In the genomic region with DNA sequence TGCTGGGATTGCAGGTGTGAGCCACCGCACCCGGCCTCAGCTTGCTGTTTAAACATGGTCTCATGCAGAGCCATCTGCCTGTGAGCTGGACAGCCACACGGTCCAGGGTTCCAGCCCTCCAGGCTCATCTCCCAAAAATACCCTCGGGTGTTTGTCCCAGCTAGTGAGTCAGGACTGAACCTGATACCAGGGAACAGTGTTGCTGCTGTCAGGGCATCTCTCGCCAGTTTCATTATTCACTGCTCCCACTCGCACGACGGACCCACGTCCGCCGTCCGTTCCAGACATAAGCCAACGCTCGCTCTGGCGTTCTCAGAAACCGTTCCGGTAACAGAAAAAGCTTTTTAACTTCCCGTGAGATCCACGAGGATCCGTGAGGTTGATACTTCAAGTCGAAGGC, we compare ENCODE assay signal across 14 cellular contexts.
DNase-seq lines count a peak whose midpoint lies in the region; ATAC-seq and TF ChIP-seq lines count a peak whose summit lies in the region.
"Had no signal": no experiment of that assay in that cellular context is flagged by ENCODE, and none has a peak within 500 bp of the region (broad histone marks: within the 10 kb centered on the region; RNA-seq: fewer than 3 reads in every experiment).

No MANE protein-coding gene starts in this region.

- 94 to 99% methylated on average over 20 to 21 of the region's 21 CpGs for WGBS in endodermal cell (ENCODE audit: insufficient coverage in 1 of 2, insufficient read length in 1 of 2), 2 experiments
- 89% methylated on average over 13 of the region's 21 CpGs for WGBS in right lobe of liver (ENCODE audit: insufficient coverage, low coverage, low lambda C conversion rate, missing lambda C conversion rate)
- WGBS in smooth muscle cell (ENCODE audit: low lambda C conversion rate) = 87% methylated on average over 21 of the region's 21 CpGs

- peaks cover 34% of the 10 kb centered on the region for H3K36me3 Mint-ChIP-seq in endodermal cell (ENCODE audit: low read depth)

- H3K27ac Mint-ChIP-seq in endodermal cell = peak overlapping the region; percentile 81

- no peaks in the 10 kb centered on the region for H3K9me3 ChIP-seq in endodermal cell (ENCODE audit: control insufficient read depth, low read length)
- H3K9me3 ChIP-seq in right lobe of liver = no peaks in the 10 kb centered on the region
- no peaks in the 10 kb centered on the region for H3K9me3 ChIP-seq in smooth muscle cell (replicated peaks; ENCODE audit: low read depth)

- DNase-seq in ELR (ENCODE audit: low read depth) (peak; percentile 36), endodermal cell (no peak), right lobe of liver (no peak), smooth muscle cell (lab: John Stamatoyannopoulos, UW; ENCODE audit: unreplicated experiment) (no peak), NCI-H524 (lab: John Stamatoyannopoulos, UW) (no peak), NCI-H69 (lab: John Stamatoyannopoulos, UW) (no peak), MV-4-11 (lab: John Stamatoyannopoulos, UW) (no peak), SW480 (ENCODE audit: low spot score) (no peak)
- DNase-seq: ACHN; activated naive CD4-positive, alpha-beta T cell treated with Interleukin-2 at 50 U/mL for 16 hours; central memory CD4-positive, alpha-beta T cell; erythroblast; NCI-H1048; retina had no signal

- no peak for TF ChIP-seq POLR2A in right lobe of liver (IDR thresholded peaks at IDR 0.05)

- H3K4me1 ChIP-seq in endodermal cell (ENCODE audit: control insufficient read depth, insufficient read depth, low read length) = no peaks in the 10 kb centered on the region
- no peaks in the 10 kb centered on the region for H3K4me1 ChIP-seq in right lobe of liver
- peaks cover 17% of the 10 kb centered on the region for H3K4me1 ChIP-seq in smooth muscle cell (ENCODE audit: low read depth)

- peaks cover 93% of the 10 kb centered on the region for H3K79me2 ChIP-seq in smooth muscle cell (ENCODE audit: low read depth)

- H3K4me2 ChIP-seq in smooth muscle cell = no peak overlapping the region

- H3F3A ChIP-seq in smooth muscle cell (ENCODE audit: low read depth) = peaks cover 10% of the 10 kb centered on the region

- H4K20me1 ChIP-seq in smooth muscle cell (ENCODE audit: low read depth) = peaks cover 59% of the 10 kb centered on the region

- H3K27me3 ChIP-seq in endodermal cell (ENCODE audit: control insufficient read depth, insufficient read depth, low read length, poor library complexity, severe bottlenecking) = no peaks in the 10 kb centered on the region
- no peaks in the 10 kb centered on the region for H3K27me3 ChIP-seq in right lobe of liver
- no peaks in the 10 kb centered on the region for H3K27me3 ChIP-seq in smooth muscle cell (ENCODE audit: low read depth)

- peaks cover 35% of the 10 kb centered on the region for H3K4me1 Mint-ChIP-seq in endodermal cell

- intact Hi-C loops in right lobe of liver (cut with DNase I) = no loop called here

- TF ChIP-seq CTCF in endodermal cell (conservative IDR thresholded peaks at IDR 0.05) (no peak), right lobe of liver (IDR thresholded peaks at IDR 0.05) (no peak), smooth muscle cell (IDR thresholded peaks at IDR 0.05; ENCODE audit: borderline replicate concordance, insufficient read depth, poor library complexity, severe bottlenecking) (no peak)

- H3K9ac ChIP-seq in endodermal cell (ENCODE audit: extremely low read depth, low read length, poor library complexity, severe bottlenecking) (no peak overlapping the region), smooth muscle cell (ENCODE audit: low read depth) (no peak overlapping the region)

- H3K4me3 ChIP-seq in endodermal cell (ENCODE audit: low read length) = no peak overlapping the region
- H3K4me3 ChIP-seq in right lobe of liver = no peak overlapping the region
- no peak overlapping the region for H3K4me3 ChIP-seq in smooth muscle cell

- H3K27ac ChIP-seq in endodermal cell (ENCODE audit: low read depth, low read length) (no peak overlapping the region), right lobe of liver (peak overlapping the region; percentile 50 to 66 (median 52)), smooth muscle cell (ENCODE audit: low read depth) (peak overlapping the region; percentile 74)

- H3K9me3 Mint-ChIP-seq in endodermal cell = no peaks in the 10 kb centered on the region

- H3K4me3 Mint-ChIP-seq in endodermal cell = no peak overlapping the region

- H3K36me3 ChIP-seq in endodermal cell (ENCODE audit: control insufficient read depth, insufficient read depth, low read length) = peaks cover 48% of the 10 kb centered on the region
- no peaks in the 10 kb centered on the region for H3K36me3 ChIP-seq in right lobe of liver
- no peaks in the 10 kb centered on the region for H3K36me3 ChIP-seq in smooth muscle cell (ENCODE audit: low read depth)

- ATAC-seq in right lobe of liver = no peak

- no peak overlapping the region for H2AFZ ChIP-seq in smooth muscle cell (ENCODE audit: low read depth)

- H3K27me3 Mint-ChIP-seq in endodermal cell (ENCODE audit: insufficient read depth) = no peaks in the 10 kb centered on the region
